ENCODE assay signal across 8 cellular contexts in genomic region chr11:22192642-22193347, GRCh38. TPM values are rescaled to one million over a fixed set of nuclear protein-coding genes. Genes with fewer than 3 reads are reported as not detected.
DNase-seq lines count a peak whose midpoint lies in the region; FAIRE-seq and TF ChIP-seq lines count a peak whose summit lies in the region.

ANO5 (plus strand) TSS chr11:22193085; CDS start chr11:22193493, 408 bp downstream.

- H3K9me3 ChIP-seq in fibroblast of lung (ENCODE audit: control insufficient read depth, insufficient read depth, low read depth, low read length) (no peaks in the 10 kb centered on the region), mucosa of stomach (ENCODE audit: control insufficient read depth, low read length) (no peaks in the 10 kb centered on the region)

- no peak for FAIRE-seq in HTR-8/SVneo (lab: Jason Lieb, UNC)

- no peaks in the 10 kb centered on the region for H3K79me2 ChIP-seq in fibroblast of lung (ENCODE audit: control insufficient read depth, insufficient read depth, low read length)

- no peaks in the 10 kb centered on the region for H4K20me1 ChIP-seq in fibroblast of lung (ENCODE audit: control insufficient read depth, extremely low read depth, insufficient read depth, low read length)

- H3K27me3 ChIP-seq in fibroblast of lung (ENCODE audit: control insufficient read depth, insufficient read depth, low read length) = no peaks in the 10 kb centered on the region
- H3K27me3 ChIP-seq in mucosa of stomach (ENCODE audit: control insufficient read depth, insufficient read depth, low read length) = no peaks in the 10 kb centered on the region

- no peak for TF ChIP-seq CTCF in fibroblast of lung (conservative IDR thresholded peaks at IDR 0.05 in 1 of 2, IDR thresholded peaks at IDR 0.05 in 1 of 2; ENCODE audit: low read depth in 1 of 2, low read length in 2 of 2)

- H3K9ac ChIP-seq in fibroblast of lung (ENCODE audit: insufficient read depth, low read length) (no peak within 1 kb of the TSS), mucosa of stomach (ENCODE audit: low read length) (peak within 1 kb of the TSS; percentile 95)

- H3K4me1 ChIP-seq in fibroblast of lung (ENCODE audit: control insufficient read depth, extremely low read depth, insufficient read depth, low read length) (no peaks in the 10 kb centered on the region), mucosa of stomach (ENCODE audit: control insufficient read depth, insufficient read depth, low read length) (peaks cover 13% of the 10 kb centered on the region)

- DNase-seq in CD1c-positive myeloid dendritic cell (ENCODE audit: extremely low spot score) = peak; percentile 10
- peak; percentile 40 for DNase-seq in GM19238 (ENCODE audit: insufficient read length, low spot score)
- DNase-seq in HTR-8/SVneo (ENCODE audit: insufficient read length, low spot score) = peak; percentile 15
- peak; percentile 35 to 60 for DNase-seq in SW 1271 (lab: John Stamatoyannopoulos, UW)
- DNase-seq in fibroblast of lung (ENCODE audit: low read depth in 2 of 2) = peak in 1 of 2 donors; percentile 17
- DNase-seq in ureter (ENCODE audit: low spot score) = peak; percentile 58
- DNase-seq in SIG-M5 treated with dmso at 0.1 percent for 504 hours (lab: John Stamatoyannopoulos, UW; ENCODE audit: unreplicated experiment) = no peak

- H3K27ac ChIP-seq in fibroblast of lung (ENCODE audit: insufficient read depth, low read length) = no peak within 1 kb of the TSS

- H3K36me3 ChIP-seq in fibroblast of lung (ENCODE audit: control insufficient read depth, insufficient read depth, low read length) (no peaks in the 10 kb centered on the region), mucosa of stomach (ENCODE audit: control insufficient read depth, insufficient read depth, low read length) (no peaks in the 10 kb centered on the region)

- peak within 1 kb of the TSS; percentile 82 for H3K4me2 ChIP-seq in fibroblast of lung (ENCODE audit: extremely low read depth, insufficient read depth, low read length)

- H2AFZ ChIP-seq in fibroblast of lung (ENCODE audit: low read length) = peak within 1 kb of the TSS; percentile 51

- H3K4me3 ChIP-seq in fibroblast of lung (replicated peaks in 1 of 4; ENCODE audit: control extremely low read depth in 1 of 4, insufficient read depth in 1 of 4, low read depth in 3 of 4, low read length in 4 of 4) (peak within 1 kb of the TSS; percentile 26 to 51 (median 37)), mucosa of stomach (ENCODE audit: low read length) (peak within 1 kb of the TSS; percentile 81)

RNA-seq across cellular contexts. Expression of gene ANO5, which starts in this region (rescaled TPM):
- total RNA-seq in fibroblast of lung (0.77 and 4.1 TPM in 2 replicates), ureter (5.2 TPM)
- polyA plus RNA-seq in fibroblast of lung = 0.06 and 0.11 TPM in 2 replicates
- 0.10 TPM in 1 of 2 replicates, not detected in the other for polyA plus RNA-seq in fibroblast of lung (2012)
- polyA minus RNA-seq in fibroblast of lung (ENCODE audit: low replicate concordance) = 3.1 TPM in 1 of 2 replicates, not detected in the other
